21 cellular contexts compared by ENCODE assay signal in genomic region chr15:77733579-77734300, GRCh38.
"Had no signal": no experiment of that assay in that cellular context is flagged by ENCODE, and none has a peak within 500 bp of the region (broad histone marks: within the 10 kb centered on the region; RNA-seq: fewer than 3 reads in every experiment).

No MANE protein-coding gene starts in this region.

- ATAC-seq: Panc1, PC-3, SK-N-SH treated with all-trans-retinoic acid at 6 μM for 48 hours had no signal

- DNase-seq: Karpas-422, KG1, MM.1S, NCI-H1092 treated with DMSO at 0.1 percent for 48 hours, NCI-H1436, NCI-H187, NCI-H2029, NCI-H2081 treated with DMSO at 0.1 percent for 48 hours, NCI-H2171, NCI-H226, NCI-H446, NCI-H510A, NCI-H524 treated with DMSO at 0.1 percent for 48 hours, NCI-H69, NCI-H774, PC-3, SHP77, T-helper 1 cell had no signal

- H3K27ac ChIP-seq: RWPE1 had no signal
